In genomic region chr9:134709512-134710270, GRCh38 we compare ENCODE assay signal across 16 cellular contexts.
DNase-seq lines count a peak whose midpoint lies in the region; ATAC-seq and TF ChIP-seq lines count a peak whose summit lies in the region.
"Had no signal": no experiment of that assay in that cellular context is flagged by ENCODE, and none has a peak within 500 bp of the region (broad histone marks: within the 10 kb centered on the region; RNA-seq: fewer than 3 reads in every experiment).

No MANE protein-coding gene starts in this region.

- H3K36me3 ChIP-seq in esophagus muscularis mucosa (no peaks in the 10 kb centered on the region), mesendoderm (ENCODE audit: control insufficient read depth, insufficient read depth, low read length) (peaks cover 5% of the 10 kb centered on the region), tibial artery (peaks cover 0 to 6% (median 5%) of the 10 kb centered on the region in 3 donors)

- H3K9me3 Mint-ChIP-seq in stimulated activated memory B cell treated with anti-CD40 and anti-IgM and Interleukin-4, amounts not matched to agents 10 μg/mL and 1 μg/mL and 100 μg/mL, for 72 hours = peaks cover 14% of the 10 kb centered on the region
- H3K9me3 Mint-ChIP-seq: activated T-cell treated with anti-CD3 and anti-CD28 coated beads, Interleukin-2, amount 50 U/mL, for 24 hours had no signal

- WGBS in esophagus muscularis mucosa = 50% methylated on average over 26 of the region's 29 CpGs
- WGBS in mesendoderm (ENCODE audit: extremely low coverage, insufficient coverage, low lambda C conversion rate) = no CpG with 5 or more reads among the region's 29 CpGs

- POLR2A ChIA-PET in RWPE1 (lab: Yijun Ruan, JAX; ENCODE audit: low non-redundant PET) = interaction anchor here (0.5 kb wide), 1 partner anchor 1040 kb away, joined by 6 read pairs; no protein-coding TSS in a partner anchor

- no peak overlapping the region for H3K18ac ChIP-seq in mesendoderm (ENCODE audit: low read length)

- H3K4me1 ChIP-seq in esophagus muscularis mucosa (peaks cover 52 to 87% (median 83%) of the 10 kb centered on the region in 4 donors), mesendoderm (ENCODE audit: control insufficient read depth, low read depth, low read length) (no peaks in the 10 kb centered on the region), tibial artery (peaks cover 7 to 53% (median 44%) of the 10 kb centered on the region in 4 donors)

- no peak overlapping the region for H3K23ac ChIP-seq in mesendoderm (ENCODE audit: low read length)

- in situ Hi-C loops in G401 (cut with HindIII; ENCODE audit: low sequenced_read_pairs) = no loop called here

- H2BK15ac ChIP-seq in mesendoderm (replicated peaks; ENCODE audit: low read depth) = no peak overlapping the region

- peaks cover 32% of the 10 kb centered on the region for H3K27me3 Mint-ChIP-seq in stimulated activated memory B cell treated with anti-CD40 and anti-IgM and Interleukin-4, amounts not matched to agents 10 μg/mL and 1 μg/mL and 100 μg/mL, for 72 hours
- H3K27me3 Mint-ChIP-seq: activated T-cell treated with anti-CD3 and anti-CD28 coated beads, Interleukin-2, amount 50 U/mL, for 24 hours; stimulated activated naive CD8-positive, alpha-beta T cell treated with anti-CD3 and anti-CD28 coated beads, Interleukin-15, Interleukin-2, amounts not matched to agents 100 ng/mL and 50 ng/mL, for 24 hours had no signal

- H3K9ac ChIP-seq in mesendoderm (ENCODE audit: low read length) = no peak overlapping the region

- H3K4ac ChIP-seq in mesendoderm (ENCODE audit: low read depth, low read length) = no peak overlapping the region

- H2BK120ac ChIP-seq in mesendoderm (ENCODE audit: low read depth, low read length) = no peak overlapping the region

- no peak overlapping the region for H2BK5ac ChIP-seq in mesendoderm (ENCODE audit: low read length)

- ATAC-seq in HG03342 (IDR thresholded peaks at IDR 0.05; ENCODE audit: unreplicated experiment) = no peak
- no peak for ATAC-seq in stimulated activated memory B cell treated with anti-CD40 and anti-IgM and Interleukin-4, amounts not matched to agents 10 μg/mL and 1 μg/mL and 100 μg/mL, for 72 hours
- ATAC-seq: WTC11 had no signal

- peaks cover 13% of the 10 kb centered on the region for H3K79me1 ChIP-seq in mesendoderm (ENCODE audit: low read length)

- intact Hi-C loops in esophagus muscularis mucosa (cut with DNase I) (no loop called here), tibial artery (cut with DNase I; ENCODE audit: low total_unique reads) (no loop called here)

- no peaks in the 10 kb centered on the region for H3K4me1 Mint-ChIP-seq in stimulated activated memory B cell treated with anti-CD40 and anti-IgM and Interleukin-4, amounts not matched to agents 10 μg/mL and 1 μg/mL and 100 μg/mL, for 72 hours
- H3K4me1 Mint-ChIP-seq: WTC11 had no signal

- no peak for TF ChIP-seq POLR2A in esophagus muscularis mucosa (IDR thresholded peaks at IDR 0.05; ENCODE audit: low read depth)

- DNase-seq in RWPE1 (ENCODE audit: low spot score) (no peak), esophagus muscularis mucosa (ENCODE audit: extremely low spot score) (no peak), mesendoderm (peak; percentile 62), tibial artery (peak; percentile 78 to 82), G401 (ENCODE audit: low spot score) (no peak), ecto neural progenitor cell (ENCODE audit: low spot score) (no peak)
- DNase-seq: activated T-cell treated with anti-CD3 and anti-CD28 coated beads, Interleukin-2, amount 50 U/mL, for 24 hours; CD4-positive, alpha-beta memory T cell; NCI-H1417 treated with DMSO at 0.1 percent for 48 hours; NCI-H82; retina; SIG-M5 had no signal

- peaks cover 9% of the 10 kb centered on the region for H3K79me2 ChIP-seq in mesendoderm (ENCODE audit: control insufficient read depth, insufficient read depth, low read length)

- H4K5ac ChIP-seq in mesendoderm (ENCODE audit: low read length) = no peak overlapping the region

- no peak overlapping the region for H2AK5ac ChIP-seq in mesendoderm (ENCODE audit: low read length)

- CTCF ChIA-PET in RWPE1 (lab: Yijun Ruan, JAX) = interaction anchor here (1.2 kb wide), 1 partner anchor 46 kb away, joined by 3 read pairs; no protein-coding TSS in a partner anchor

- H4K8ac ChIP-seq in mesendoderm (ENCODE audit: low read depth, low read length) = no peak overlapping the region

- H3K9me3 ChIP-seq in esophagus muscularis mucosa (no peaks in the 10 kb centered on the region), tibial artery (no peaks in the 10 kb centered on the region)

- H3K27ac ChIP-seq in RWPE1 (peak overlapping the region; percentile 83), esophagus muscularis mucosa (replicated peaks in 1 of 4) (peak overlapping the region; percentile 87 to 93 (median 91)), mesendoderm (ENCODE audit: low read depth, low read length) (no peak overlapping the region), tibial artery (peak overlapping the region; percentile 75 to 80)

- no peak for TF ChIP-seq EP300 in esophagus muscularis mucosa (IDR thresholded peaks at IDR 0.05)

- H3K4me3 Mint-ChIP-seq in stimulated activated memory B cell treated with anti-CD40 and anti-IgM and Interleukin-4, amounts not matched to agents 10 μg/mL and 1 μg/mL and 100 μg/mL, for 72 hours = no peak overlapping the region
- H3K4me3 Mint-ChIP-seq: activated T-cell treated with anti-CD3 and anti-CD28 coated beads, Interleukin-2, amount 50 U/mL, for 24 hours; stimulated activated naive CD8-positive, alpha-beta T cell treated with anti-CD3 and anti-CD28 coated beads, Interleukin-15, Interleukin-2, amounts not matched to agents 100 ng/mL and 50 ng/mL, for 24 hours; WTC11 had no signal

- no peaks in the 10 kb centered on the region for H3K27me3 ChIP-seq in esophagus muscularis mucosa
- no peaks in the 10 kb centered on the region for H3K27me3 ChIP-seq in mesendoderm (ENCODE audit: insufficient read depth, low read length, poor library complexity)
- H3K27me3 ChIP-seq in tibial artery = no peaks in the 10 kb centered on the region

- H3K4me3 ChIP-seq in esophagus muscularis mucosa (no peak overlapping the region), mesendoderm (ENCODE audit: low read length) (no peak overlapping the region), tibial artery (no peak overlapping the region)

- TF ChIP-seq CTCF in RWPE1 (conservative IDR thresholded peaks at IDR 0.05; ENCODE audit: low read depth) (no peak), esophagus muscularis mucosa (IDR thresholded peaks at IDR 0.05) (no peak), tibial artery (IDR thresholded peaks at IDR 0.05) (no peak)

- H3K4me2 ChIP-seq in mesendoderm (ENCODE audit: low read length) = no peak overlapping the region

- H3K56ac ChIP-seq in mesendoderm (ENCODE audit: low read length) = no peak overlapping the region

- H3K36me3 Mint-ChIP-seq in stimulated activated memory B cell treated with anti-CD40 and anti-IgM and Interleukin-4, amounts not matched to agents 10 μg/mL and 1 μg/mL and 100 μg/mL, for 72 hours = no peaks in the 10 kb centered on the region
- H3K36me3 Mint-ChIP-seq: CD4-positive, alpha-beta memory T cell had no signal

- no peak overlapping the region for H3K27ac Mint-ChIP-seq in stimulated activated memory B cell treated with anti-CD40 and anti-IgM and Interleukin-4, amounts not matched to agents 10 μg/mL and 1 μg/mL and 100 μg/mL, for 72 hours
- H3K27ac Mint-ChIP-seq: activated T-cell treated with anti-CD3 and anti-CD28 coated beads, Interleukin-2, amount 50 U/mL, for 24 hours; stimulated activated naive CD8-positive, alpha-beta T cell treated with anti-CD3 and anti-CD28 coated beads, Interleukin-15, Interleukin-2, amounts not matched to agents 100 ng/mL and 50 ng/mL, for 24 hours; WTC11 had no signal

Comparison
In these comparisons a context has a peak if more than half of its experiments do, and no peak if none do; other contexts are left out.
1. DNase-seq: peak in mesendoderm (single experiment) and tibial artery (2 of 2); none in RWPE1 (single experiment), esophagus muscularis mucosa (single experiment), G401 (single experiment) and ecto neural progenitor cell (single experiment).